23 cellular contexts compared by ENCODE assay signal in the genomic region with DNA sequence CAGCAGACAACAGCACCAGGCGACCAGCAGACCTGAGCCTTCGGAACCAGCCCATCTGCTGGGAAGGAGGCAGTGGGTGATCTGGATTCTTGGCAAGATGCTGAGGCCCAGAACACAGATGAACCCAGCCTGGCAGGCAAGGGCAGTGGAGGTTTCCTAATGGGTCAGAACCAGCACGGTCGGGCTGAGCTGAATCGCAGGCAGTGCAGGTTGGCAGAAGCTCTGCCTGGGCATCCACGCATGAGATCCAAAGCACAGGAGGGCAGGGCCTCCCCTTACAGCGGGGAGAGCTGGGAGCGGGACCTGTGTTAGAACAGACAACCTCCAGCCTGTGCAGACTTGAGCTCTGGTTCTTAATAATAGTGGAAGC. TPM values are rescaled to one million over a fixed set of nuclear protein-coding genes. Genes with fewer than 3 reads are reported as not detected.
A peak's percentile ranks its signal among the peaks of the same experiment; 100 is the strongest.
DNase-seq lines count a peak whose midpoint lies in the region; ATAC-seq and TF ChIP-seq lines count a peak whose summit lies in the region.
"Had no signal": no experiment of that assay in that cellular context is flagged by ENCODE, and none has a peak within 500 bp of the region (broad histone marks: within the 10 kb centered on the region; RNA-seq: fewer than 3 reads in every experiment).

No MANE protein-coding gene starts in this region.

- H3K27ac ChIP-seq in breast epithelium = no peak overlapping the region
- H3K27ac ChIP-seq: Peyer's patch, SJCRH30 had no signal

- ATAC-seq in left colon (peak; percentile 3), HG02610 (IDR thresholded peaks at IDR 0.05; ENCODE audit: unreplicated experiment) (no peak), Right ventricle myocardium superior (ENCODE audit: poor library complexity) (no peak)
- ATAC-seq: GM12878 had no signal

- H3K36me3 Mint-ChIP-seq in progenitor cell of endocrine pancreas (ENCODE audit: insufficient read depth) = no peaks in the 10 kb centered on the region

- no peaks in the 10 kb centered on the region for H3K4me1 ChIP-seq in breast epithelium
- H3K4me1 ChIP-seq: Peyer's patch, SJCRH30 had no signal

- TF ChIP-seq CTCF in progenitor cell of endocrine pancreas (IDR thresholded peaks at IDR 0.05; ENCODE audit: unreplicated experiment) (no peak), breast epithelium (IDR thresholded peaks at IDR 0.05) (no peak)

- DNase-seq in cerebellar nuclear complex (lab: John Stamatoyannopoulos, UW) (peak; percentile 47 to 49), left colon (no peak), progenitor cell of endocrine pancreas (ENCODE audit: low spot score, unreplicated experiment) (no peak), breast epithelium (ENCODE audit: low spot score in 2 of 2) (no peak), CD1c-positive myeloid dendritic cell (ENCODE audit: extremely low spot score) (no peak), Right ventricle myocardium superior (no peak)
- DNase-seq: CD4-positive, alpha-beta T cell; COR-L47; DMS79 treated with DMSO at 0.1 percent for 48 hours; Karpas-422; MV-4-11; NCI-H1105 treated with DMSO at 0.1 percent for 48 hours; NCI-H2029 treated with DMSO at 0.1 percent for 48 hours; NCI-H2171; NCI-H345; NCI-H524 treated with DMSO at 0.1 percent for 48 hours; SJCRH30 had no signal

- no peaks in the 10 kb centered on the region for H3K36me3 ChIP-seq in breast epithelium
- H3K36me3 ChIP-seq: HAP-1, Peyer's patch, SJCRH30 had no signal

- intact Hi-C loops in left colon (cut with DNase I, micrococcal nuclease) = no loop called here
- intact Hi-C loops in breast epithelium (cut with DNase I; ENCODE audit: low total_unique reads) = no loop called here
- intact Hi-C loops in Right ventricle myocardium superior (cut with DNase I) = no loop called here

- H3K27me3 ChIP-seq in breast epithelium = no peaks in the 10 kb centered on the region
- H3K27me3 ChIP-seq: Peyer's patch, SJCRH30 had no signal

- no peak for TF ChIP-seq POLR2A in breast epithelium (IDR thresholded peaks at IDR 0.05)

- no peaks in the 10 kb centered on the region for H3K9me3 Mint-ChIP-seq in progenitor cell of endocrine pancreas (ENCODE audit: low read depth)
- H3K9me3 Mint-ChIP-seq: CD4-positive, alpha-beta T cell had no signal

- no peaks in the 10 kb centered on the region for H3K9me3 ChIP-seq in breast epithelium
- H3K9me3 ChIP-seq: HAP-1, Peyer's patch, SJCRH30 had no signal

- H3K27ac Mint-ChIP-seq in progenitor cell of endocrine pancreas = peak overlapping the region; percentile 40
- H3K27ac Mint-ChIP-seq: CD4-positive, alpha-beta T cell had no signal

- peaks cover 23% of the 10 kb centered on the region for H3K4me1 Mint-ChIP-seq in progenitor cell of endocrine pancreas (ENCODE audit: low read depth)

- H3K4me3 ChIP-seq in breast epithelium = no peak overlapping the region
- H3K4me3 ChIP-seq: GM12878, HAP-1, Peyer's patch, SJCRH30 had no signal

- H3K27me3 Mint-ChIP-seq in progenitor cell of endocrine pancreas = peaks cover 28% of the 10 kb centered on the region
- H3K27me3 Mint-ChIP-seq: CD4-positive, alpha-beta T cell had no signal

- H3K4me3 Mint-ChIP-seq in progenitor cell of endocrine pancreas (ENCODE audit: low read depth) = no peak overlapping the region
- H3K4me3 Mint-ChIP-seq: CD4-positive, alpha-beta T cell had no signal

RNA-seq across cellular contexts. Expression of a gene that starts 47.5 kb away (rescaled TPM):
- total RNA-seq in left colon = 1 to 10 TPM; 3.6 to 8.6 TPM
- total RNA-seq in progenitor cell of endocrine pancreas = 2.1 and 2.7 TPM in 2 replicates
- 1 to 10 TPM in 1 of 3 donors, under 1 TPM in 2; 0.33 to 1.8 (median 0.64) TPM for total RNA-seq in breast epithelium
- 0.83 TPM for total RNA-seq in Right ventricle myocardium superior
- total RNA-seq: M059J, OCI-LY7, SJCRH30 had no signal

Comparison
In these comparisons a context has a peak if more than half of its experiments do, and no peak if none do; other contexts are left out.
1. DNase-seq: peak in cerebellar nuclear complex (2 of 2); none in left colon (0 of 2), progenitor cell of endocrine pancreas (single experiment), breast epithelium (0 of 2), CD1c-positive myeloid dendritic cell (single experiment) and Right ventricle myocardium superior (single experiment).